In genomic region chr9:91486699-91487497, GRCh38 we compare ENCODE assay signal across 16 cellular contexts.
DNase-seq lines count a peak whose midpoint lies in the region; ATAC-seq and TF ChIP-seq lines count a peak whose summit lies in the region.
"Had no signal": no experiment of that assay in that cellular context is flagged by ENCODE, and none has a peak within 500 bp of the region (broad histone marks: within the 10 kb centered on the region; RNA-seq: fewer than 3 reads in every experiment).

No MANE protein-coding gene starts in this region.

- no peaks in the 10 kb centered on the region for H3K27me3 ChIP-seq in adipocyte (replicated peaks; ENCODE audit: control insufficient read depth, insufficient read depth, low read length)
- H3K27me3 ChIP-seq in upper lobe of right lung = no peaks in the 10 kb centered on the region
- H3K27me3 ChIP-seq: transverse colon had no signal

- CTCF ChIA-PET in activated CD4-positive, alpha-beta T cell treated with anti-CD3 and anti-CD28 coated beads for 36 hours (lab: Charles Lee) = no interaction called here

- peak; percentile 43 for DNase-seq in activated CD4-positive, alpha-beta T cell treated with anti-CD3 and anti-CD28 coated beads, Interleukin-2, amount 10 ng/mL, durations not matched to agents 24 days and 14 days
- no peak for DNase-seq in activated CD4-positive, alpha-beta T cell treated with anti-CD3 and anti-CD28 coated beads for 36 hours
- DNase-seq in adipocyte (ENCODE audit: low read depth) (peak; percentile 87), hepatic stellate cell (ENCODE audit: low spot score) (peak; percentile 38), upper lobe of right lung (no peak), inferior parietal cortex (ENCODE audit: extremely low spot score) (no peak)
- DNase-seq in stimulated activated naive B cell treated with anti-CD40 and anti-IgM and Interleukin-4, amounts not matched to agents 10 μg/mL and 1 μg/mL and 100 μg/mL, for 72 hours = no peak
- DNase-seq: activated CD4-positive, alpha-beta T cell treated with anti-CD3 and anti-CD28 coated beads, Interleukin-2, amount 50 U/mL, for 4 hours; caudate nucleus; DMS79; naive thymus-derived CD4-positive, alpha-beta T cell; OCI-M1; transverse colon had no signal

- no peak for TF ChIP-seq CTCF in upper lobe of right lung (IDR thresholded peaks at IDR 0.05)

- H3K27ac ChIP-seq in upper lobe of right lung = no peak overlapping the region
- H3K27ac ChIP-seq: transverse colon had no signal

- H3K9me3 Mint-ChIP-seq in activated CD4-positive, alpha-beta T cell treated with anti-CD3 and anti-CD28 coated beads, Interleukin-2, amount 10 ng/mL, durations not matched to agents 24 days and 14 days = no peaks in the 10 kb centered on the region
- H3K9me3 Mint-ChIP-seq in activated CD4-positive, alpha-beta T cell treated with anti-CD3 and anti-CD28 coated beads for 36 hours (ENCODE audit: low read depth) = no peaks in the 10 kb centered on the region
- H3K9me3 Mint-ChIP-seq in stimulated activated naive B cell treated with anti-CD40 and anti-IgM and Interleukin-4, amounts not matched to agents 10 μg/mL and 1 μg/mL and 100 μg/mL, for 72 hours = peaks cover 0 to 3% of the 10 kb centered on the region in 2 donors
- H3K9me3 Mint-ChIP-seq: T-helper 1 cell treated with Interleukin-12 subunit alpha and Interleukin-12 subunit beta and Interleukin-4 antibody, amounts not matched to agents 30 μg/mL and 1 μg/mL, for 36 hours had no signal

- POLR2A ChIA-PET in activated CD4-positive, alpha-beta T cell treated with anti-CD3 and anti-CD28 coated beads for 36 hours (lab: Charles Lee) = no interaction called here

- H3K4me1 Mint-ChIP-seq in activated CD4-positive, alpha-beta T cell treated with anti-CD3 and anti-CD28 coated beads, Interleukin-2, amount 10 ng/mL, durations not matched to agents 24 days and 14 days = no peaks in the 10 kb centered on the region
- peaks cover 4% of the 10 kb centered on the region for H3K4me1 Mint-ChIP-seq in activated CD4-positive, alpha-beta T cell treated with anti-CD3 and anti-CD28 coated beads for 36 hours
- peaks cover 0 to 9% of the 10 kb centered on the region in 2 donors for H3K4me1 Mint-ChIP-seq in stimulated activated naive B cell treated with anti-CD40 and anti-IgM and Interleukin-4, amounts not matched to agents 10 μg/mL and 1 μg/mL and 100 μg/mL, for 72 hours

- H3K36me3 ChIP-seq in adipocyte (ENCODE audit: control insufficient read depth, insufficient read depth, low read length, severe bottlenecking) (no peaks in the 10 kb centered on the region), upper lobe of right lung (no peaks in the 10 kb centered on the region)
- H3K36me3 ChIP-seq: transverse colon had no signal

- no peak overlapping the region for H3K4me3 Mint-ChIP-seq in activated CD4-positive, alpha-beta T cell treated with anti-CD3 and anti-CD28 coated beads, Interleukin-2, amount 10 ng/mL, durations not matched to agents 24 days and 14 days
- no peak overlapping the region for H3K4me3 Mint-ChIP-seq in activated CD4-positive, alpha-beta T cell treated with anti-CD3 and anti-CD28 coated beads for 36 hours
- no peak overlapping the region for H3K4me3 Mint-ChIP-seq in stimulated activated naive B cell treated with anti-CD40 and anti-IgM and Interleukin-4, amounts not matched to agents 10 μg/mL and 1 μg/mL and 100 μg/mL, for 72 hours
- H3K4me3 Mint-ChIP-seq: naive thymus-derived CD4-positive, alpha-beta T cell; T-helper 1 cell treated with Interleukin-12 subunit alpha and Interleukin-12 subunit beta and Interleukin-4 antibody, amounts not matched to agents 30 μg/mL and 1 μg/mL, for 36 hours had no signal

- intact Hi-C loops in activated CD4-positive, alpha-beta T cell treated with anti-CD3 and anti-CD28 coated beads, Interleukin-2, amount 10 ng/mL, durations not matched to agents 24 days and 14 days (cut with micrococcal nuclease) = no loop called here
- intact Hi-C loops in activated CD4-positive, alpha-beta T cell treated with anti-CD3 and anti-CD28 coated beads for 36 hours (cut with DNase I, micrococcal nuclease) = no loop called here
- intact Hi-C loops in upper lobe of right lung (cut with DNase I) = no loop called here

- no peak overlapping the region for H3K27ac Mint-ChIP-seq in activated CD4-positive, alpha-beta T cell treated with anti-CD3 and anti-CD28 coated beads, Interleukin-2, amount 10 ng/mL, durations not matched to agents 24 days and 14 days
- no peak overlapping the region for H3K27ac Mint-ChIP-seq in activated CD4-positive, alpha-beta T cell treated with anti-CD3 and anti-CD28 coated beads for 36 hours
- no peak overlapping the region for H3K27ac Mint-ChIP-seq in stimulated activated naive B cell treated with anti-CD40 and anti-IgM and Interleukin-4, amounts not matched to agents 10 μg/mL and 1 μg/mL and 100 μg/mL, for 72 hours
- H3K27ac Mint-ChIP-seq: naive thymus-derived CD4-positive, alpha-beta T cell; T-helper 1 cell treated with Interleukin-12 subunit alpha and Interleukin-12 subunit beta and Interleukin-4 antibody, amounts not matched to agents 30 μg/mL and 1 μg/mL, for 36 hours had no signal

- H3K4me1 ChIP-seq in adipocyte (ENCODE audit: control insufficient read depth, insufficient read depth, low read length) (peaks cover 71% of the 10 kb centered on the region), upper lobe of right lung (no peaks in the 10 kb centered on the region)
- H3K4me1 ChIP-seq: transverse colon had no signal

- no peaks in the 10 kb centered on the region for H3K9me3 ChIP-seq in adipocyte (ENCODE audit: control insufficient read depth, low read length)
- H3K9me3 ChIP-seq in upper lobe of right lung = no peaks in the 10 kb centered on the region
- H3K9me3 ChIP-seq: transverse colon had no signal

- no peak for ATAC-seq in activated CD4-positive, alpha-beta T cell treated with anti-CD3 and anti-CD28 coated beads for 36 hours
- ATAC-seq in upper lobe of right lung = peak; percentile 61
- no peak for ATAC-seq in HG03460 (IDR thresholded peaks at IDR 0.05; ENCODE audit: unreplicated experiment)
- no peak for ATAC-seq in stimulated activated naive B cell treated with anti-CD40 and anti-IgM and Interleukin-4, amounts not matched to agents 10 μg/mL and 1 μg/mL and 100 μg/mL, for 72 hours (replicated peaks)
- ATAC-seq: naive thymus-derived CD4-positive, alpha-beta T cell had no signal

- peaks cover 9% of the 10 kb centered on the region for H3K27me3 Mint-ChIP-seq in activated CD4-positive, alpha-beta T cell treated with anti-CD3 and anti-CD28 coated beads, Interleukin-2, amount 10 ng/mL, durations not matched to agents 24 days and 14 days
- H3K27me3 Mint-ChIP-seq in activated CD4-positive, alpha-beta T cell treated with anti-CD3 and anti-CD28 coated beads for 36 hours = peaks cover 27% of the 10 kb centered on the region
- peaks cover 25 to 28% of the 10 kb centered on the region in 2 donors for H3K27me3 Mint-ChIP-seq in stimulated activated naive B cell treated with anti-CD40 and anti-IgM and Interleukin-4, amounts not matched to agents 10 μg/mL and 1 μg/mL and 100 μg/mL, for 72 hours

- H3K4me3 ChIP-seq in adipocyte (ENCODE audit: low read length) = peak overlapping the region; percentile 44
- H3K4me3 ChIP-seq in upper lobe of right lung = no peak overlapping the region
- H3K4me3 ChIP-seq: skin epidermis, transverse colon had no signal

- no peaks in the 10 kb centered on the region for H3K36me3 Mint-ChIP-seq in activated CD4-positive, alpha-beta T cell treated with anti-CD3 and anti-CD28 coated beads, Interleukin-2, amount 10 ng/mL, durations not matched to agents 24 days and 14 days (ENCODE audit: low read depth)
- H3K36me3 Mint-ChIP-seq in activated CD4-positive, alpha-beta T cell treated with anti-CD3 and anti-CD28 coated beads for 36 hours (ENCODE audit: low read depth) = no peaks in the 10 kb centered on the region
- H3K36me3 Mint-ChIP-seq in stimulated activated naive B cell treated with anti-CD40 and anti-IgM and Interleukin-4, amounts not matched to agents 10 μg/mL and 1 μg/mL and 100 μg/mL, for 72 hours = no peaks in the 10 kb centered on the region
- H3K36me3 Mint-ChIP-seq: naive thymus-derived CD4-positive, alpha-beta T cell had no signal

- peak overlapping the region; percentile 75 for H3K9ac ChIP-seq in adipocyte (ENCODE audit: low read length)

Comparison
In these comparisons a context has a peak if more than half of its experiments do, and no peak if none do; other contexts are left out.
1. DNase-seq: peak in activated CD4-positive, alpha-beta T cell treated with anti-CD3 and anti-CD28 coated beads, Interleukin-2, amount 10 ng/mL, durations not matched to agents 24 days and 14 days (single experiment), adipocyte (single experiment) and hepatic stellate cell (single experiment); none in activated CD4-positive, alpha-beta T cell treated with anti-CD3 and anti-CD28 coated beads for 36 hours (single experiment), upper lobe of right lung (single experiment), stimulated activated naive B cell treated with anti-CD40 and anti-IgM and Interleukin-4, amounts not matched to agents 10 μg/mL and 1 μg/mL and 100 μg/mL, for 72 hours (single experiment) and inferior parietal cortex (single experiment).